ENCODE assay signal across 22 cellular contexts in the genomic region with DNA sequence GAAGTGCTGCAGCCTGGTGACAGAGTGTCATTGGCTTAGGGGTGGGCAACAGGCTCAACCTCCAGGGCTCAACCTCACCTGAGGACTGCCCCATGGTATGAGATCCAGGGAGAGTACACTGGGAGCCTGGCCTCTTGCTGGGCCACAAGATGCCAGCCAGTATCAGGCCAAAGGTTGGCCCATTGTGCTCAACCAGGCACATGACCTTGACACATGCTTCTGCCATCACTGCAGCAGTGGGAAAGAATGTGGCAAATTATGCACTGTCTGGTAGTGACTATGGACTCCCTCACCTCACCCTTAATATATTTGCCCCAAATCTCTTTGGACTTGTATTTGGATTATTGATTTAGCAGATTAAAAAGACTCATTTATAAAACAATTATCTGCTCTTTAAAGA.
"Had no signal": no experiment of that assay in that cellular context is flagged by ENCODE, and none has a peak within 500 bp of the region (broad histone marks: within the 10 kb centered on the region; RNA-seq: fewer than 3 reads in every experiment).

No MANE protein-coding gene starts in this region.

- H3K27me3 ChIP-seq: brain microvascular endothelial cell had no signal

- H3K36me3 ChIP-seq: brain microvascular endothelial cell had no signal

- H3K9me3 Mint-ChIP-seq: activated CD8-positive, alpha-beta T cell treated with anti-CD3 and anti-CD28 coated beads for 36 hours; activated naive CD4-positive, alpha-beta T cell treated with anti-CD3 and anti-CD28 coated beads, Interleukin-2, amount 10 ng/mL, durations not matched to agents 7 days and 5 days; activated naive CD8-positive, alpha-beta T cell treated with anti-CD3 and anti-CD28 coated beads for 36 hours; activated T-cell treated with anti-CD3 and anti-CD28 coated beads, Interleukin-2, amount 50 U/mL, for 72 hours; activated T-helper 2 cell treated with anti-CD3 and anti-CD28 coated beads, Interferon-gamma antibody, Interleukin-2, Interleukin-4, amounts not matched to agents 10 μg/mL and 5 μg/mL and 100 μg/mL, durations not matched to agents 14 hours and 24 hours and 36 hours had no signal

- DNase-seq: activated CD4-positive, alpha-beta T cell treated with anti-CD3 and anti-CD28 coated beads for 4 hours; activated CD8-positive, alpha-beta memory T cell treated with anti-CD3 and anti-CD28 coated beads, Interleukin-2, amount 50 U/mL, for 4 hours; activated CD8-positive, alpha-beta T cell treated with anti-CD3 and anti-CD28 coated beads for 36 hours; activated gamma-delta T cell treated with Interleukin-2 at 50 U/mL for 16 hours; activated naive CD4-positive, alpha-beta T cell treated with anti-CD3 and anti-CD28 coated beads, Interleukin-2, amount 10 ng/mL, durations not matched to agents 7 days and 5 days; activated naive CD8-positive, alpha-beta T cell treated with anti-CD3 and anti-CD28 coated beads for 36 hours; activated T-cell treated with anti-CD3 and anti-CD28 coated beads, Interleukin-2, amount 50 U/mL, for 72 hours; brain microvascular endothelial cell; NCI-H1092; NCI-H1417; NCI-H2029; NCI-H2107; NCI-H2171 treated with DMSO at 0.1 percent for 48 hours; NCI-H226; NCI-H526; NCI-H774; SK-N-SH; T-helper 1 cell had no signal

- H3K27me3 Mint-ChIP-seq: activated naive CD4-positive, alpha-beta T cell treated with anti-CD3 and anti-CD28 coated beads, Interleukin-2, amount 10 ng/mL, durations not matched to agents 7 days and 5 days had no signal

- ATAC-seq: activated CD4-positive, CD25-positive, alpha-beta regulatory T cell treated with anti-CD3 and anti-CD28 coated beads, Interleukin-2, amount 50 U/mL, for 24 hours; activated CD8-positive, alpha-beta T cell treated with anti-CD3 and anti-CD28 coated beads for 36 hours; activated T-cell treated with anti-CD3 and anti-CD28 coated beads, Interleukin-2, amount 50 U/mL, for 72 hours; Right ventricle myocardium inferior had no signal

- H3K9ac ChIP-seq: KMS-11, SK-N-SH had no signal

- H3K4me3 Mint-ChIP-seq: activated CD8-positive, alpha-beta T cell treated with anti-CD3 and anti-CD28 coated beads for 36 hours; activated naive CD4-positive, alpha-beta T cell treated with anti-CD3 and anti-CD28 coated beads, Interleukin-2, amount 10 ng/mL, durations not matched to agents 7 days and 5 days; activated naive CD8-positive, alpha-beta T cell treated with anti-CD3 and anti-CD28 coated beads for 36 hours; activated T-cell treated with anti-CD3 and anti-CD28 coated beads, Interleukin-2, amount 50 U/mL, for 72 hours had no signal

- H3K9me3 ChIP-seq: SK-N-SH had no signal

- H3K27ac ChIP-seq: brain microvascular endothelial cell, KMS-11 had no signal

- H3K4me2 ChIP-seq: KMS-11, SK-N-SH had no signal

- H3K36me3 Mint-ChIP-seq: activated naive CD4-positive, alpha-beta T cell treated with anti-CD3 and anti-CD28 coated beads, Interleukin-2, amount 10 ng/mL, durations not matched to agents 7 days and 5 days; activated naive CD8-positive, alpha-beta T cell treated with anti-CD3 and anti-CD28 coated beads for 36 hours had no signal

- H3K27ac Mint-ChIP-seq: activated CD8-positive, alpha-beta T cell treated with anti-CD3 and anti-CD28 coated beads for 36 hours; activated naive CD4-positive, alpha-beta T cell treated with anti-CD3 and anti-CD28 coated beads, Interleukin-2, amount 10 ng/mL, durations not matched to agents 7 days and 5 days; activated naive CD8-positive, alpha-beta T cell treated with anti-CD3 and anti-CD28 coated beads for 36 hours; activated T-cell treated with anti-CD3 and anti-CD28 coated beads, Interleukin-2, amount 50 U/mL, for 72 hours; activated T-helper 2 cell treated with anti-CD3 and anti-CD28 coated beads, Interferon-gamma antibody, Interleukin-2, Interleukin-4, amounts not matched to agents 10 μg/mL and 5 μg/mL and 100 μg/mL, durations not matched to agents 14 hours and 24 hours and 36 hours had no signal

- H3K4me1 Mint-ChIP-seq: activated naive CD4-positive, alpha-beta T cell treated with anti-CD3 and anti-CD28 coated beads, Interleukin-2, amount 10 ng/mL, durations not matched to agents 7 days and 5 days; activated naive CD8-positive, alpha-beta T cell treated with anti-CD3 and anti-CD28 coated beads for 36 hours had no signal
